20 cellular contexts compared by ENCODE assay signal in genomic region chrX:40806511-40807220, GRCh38.
DNase-seq lines count a peak whose midpoint lies in the region; ATAC-seq, FAIRE-seq and TF ChIP-seq lines count a peak whose summit lies in the region.
"Had no signal": no experiment of that assay in that cellular context is flagged by ENCODE, and none has a peak within 500 bp of the region (broad histone marks: within the 10 kb centered on the region; RNA-seq: fewer than 3 reads in every experiment).

No MANE protein-coding gene starts in this region.

- H4K20me1 ChIP-seq in PC-3 (ENCODE audit: low read length) (no peaks in the 10 kb centered on the region), H1 (replicated peaks in 1 of 2; ENCODE audit: control insufficient read depth in 1 of 2, insufficient read depth in 2 of 2, low read length in 2 of 2) (no peaks in the 10 kb centered on the region)
- H4K20me1 ChIP-seq: BLaER1 treated with 17β-estradiol and CSF1 and Interleukin-3, amounts not matched to agents 10 nM and 100 nM had no signal

- TF ChIP-seq POLR2A in H1 (IDR thresholded peaks at IDR 0.05; ENCODE audit: control extremely low read depth in 1 of 2, low read depth in 2 of 2, low read length in 2 of 2) = no peak

- H3K9me3 Mint-ChIP-seq in glutamatergic neuron (ENCODE audit: unreplicated experiment) = peaks cover 3% of the 10 kb centered on the region
- H3K9me3 Mint-ChIP-seq in activated naive CD4-positive, alpha-beta T cell treated with anti-CD3 and anti-CD28 coated beads, Interleukin-2, amount 10 ng/mL, durations not matched to agents 7 days and 5 days = no peaks in the 10 kb centered on the region
- H3K9me3 Mint-ChIP-seq: CD8-positive, alpha-beta memory T cell had no signal

- no peaks in the 10 kb centered on the region for H3F3A ChIP-seq in PC-3 (ENCODE audit: low read length, unreplicated experiment)

- H4K8ac ChIP-seq in H1 (ENCODE audit: extremely low read depth, insufficient read depth, low read length) = no peak overlapping the region

- no peak overlapping the region for H3K4ac ChIP-seq in H1 (replicated peaks; ENCODE audit: insufficient read length, low read depth, low read length)

- no peak overlapping the region for H2AK5ac ChIP-seq in H1 (ENCODE audit: low read depth, low read length)

- no peak overlapping the region for H4K91ac ChIP-seq in H1 (replicated peaks; ENCODE audit: insufficient read length, low read length)

- no peak overlapping the region for H3K27ac Mint-ChIP-seq in glutamatergic neuron (ENCODE audit: unreplicated experiment)
- H3K27ac Mint-ChIP-seq in activated naive CD4-positive, alpha-beta T cell treated with anti-CD3 and anti-CD28 coated beads, Interleukin-2, amount 10 ng/mL, durations not matched to agents 7 days and 5 days = no peak overlapping the region
- H3K27ac Mint-ChIP-seq: CD8-positive, alpha-beta memory T cell had no signal

- no peak overlapping the region for H3K4me3 Mint-ChIP-seq in glutamatergic neuron (ENCODE audit: unreplicated experiment)
- H3K4me3 Mint-ChIP-seq in activated naive CD4-positive, alpha-beta T cell treated with anti-CD3 and anti-CD28 coated beads, Interleukin-2, amount 10 ng/mL, durations not matched to agents 7 days and 5 days = no peak overlapping the region
- H3K4me3 Mint-ChIP-seq: CD8-positive, alpha-beta memory T cell had no signal

- CTCF ChIA-PET in PC-3 (lab: Charles Lee) (no interaction called here), H1 (lab: Charles Lee; ENCODE audit: partially characterized antibody) (no interaction called here)
- CTCF ChIA-PET in activated naive CD4-positive, alpha-beta T cell treated with anti-CD3 and anti-CD28 coated beads, Interleukin-2, amount 10 ng/mL, durations not matched to agents 7 days and 5 days (lab: Charles Lee) = interaction anchor here (1.3 kb wide), 1 partner anchor 13 kb away, joined by 3 read pairs; no protein-coding TSS in a partner anchor

- no peak overlapping the region for H3K18ac ChIP-seq in H1 (ENCODE audit: extremely low read depth, low read length)

- intact Hi-C loops in PC-3 (cut with micrococcal nuclease) = no loop called here

- H3K4me1 ChIP-seq in PC-3 (ENCODE audit: insufficient read depth, low read length) (no peaks in the 10 kb centered on the region), H1 (replicated peaks in 1 of 4; ENCODE audit: control insufficient read depth in 3 of 4, insufficient read depth in 4 of 4, low read length in 3 of 4) (peaks cover 0 to 2% (median 0%) of the 10 kb centered on the region in 4 experiments; a peak in 1 of 7 replicates)
- H3K4me1 ChIP-seq: SJSA1 had no signal

- no peak for FAIRE-seq in H1 (lab: Jason Lieb, UNC)

- WGBS in H1 (ENCODE audit: extremely low coverage in 1 of 2, insufficient coverage in 1 of 2, insufficient read length in 1 of 2, insufficient replicate concordance in 2 of 2, low coverage in 1 of 2, low lambda C conversion rate in 2 of 2, missing lambda C conversion rate in 1 of 2), 2 experiments = 93% methylated on average over 8 of the region's 8 CpGs; no CpG with 5 or more reads in 1 of the 2 experiments

- H4K5ac ChIP-seq in H1 (ENCODE audit: insufficient read length, low read depth, low read length) = no peak overlapping the region

- TF ChIP-seq EP300 in H1 (IDR thresholded peaks at IDR 0.05; ENCODE audit: borderline replicate concordance in 1 of 2, low read depth in 2 of 2, low read length in 2 of 2) = no peak

- TF ChIP-seq RAD21 in H1 (IDR thresholded peaks at IDR 0.05 in 1 of 2, conservative IDR thresholded peaks at IDR 0.05 in 1 of 2; ENCODE audit: low read depth in 2 of 2, low read length in 2 of 2) = no peak

- no peaks in the 10 kb centered on the region for H3K36me3 Mint-ChIP-seq in glutamatergic neuron (ENCODE audit: unreplicated experiment)
- H3K36me3 Mint-ChIP-seq in activated naive CD4-positive, alpha-beta T cell treated with anti-CD3 and anti-CD28 coated beads, Interleukin-2, amount 10 ng/mL, durations not matched to agents 7 days and 5 days = no peaks in the 10 kb centered on the region
- H3K36me3 Mint-ChIP-seq: CD8-positive, alpha-beta memory T cell had no signal

- no peak overlapping the region for H3K14ac ChIP-seq in H1 (ENCODE audit: insufficient read length)

- TF ChIP-seq CTCF in PC-3 (conservative IDR thresholded peaks at IDR 0.05; ENCODE audit: low read depth, low read length) (no peak), H1 (IDR thresholded peaks at IDR 0.05; ENCODE audit: control extremely low read depth in 1 of 3, insufficient read depth in 1 of 3, low read depth in 1 of 3, low read length in 3 of 3) (no peak), glutamatergic neuron (IDR thresholded peaks at IDR 0.05; ENCODE audit: partially characterized antibody, unreplicated experiment) (no peak)

- H3K27ac ChIP-seq in PC-3 (ENCODE audit: low read length) (no peak overlapping the region), H1 (ENCODE audit: low read depth, low read length) (no peak overlapping the region)
- H3K27ac ChIP-seq: BLaER1 treated with 17β-estradiol and CSF1 and Interleukin-3, amounts not matched to agents 10 nM and 100 nM; RWPE1; SJSA1 had no signal

- H3K27me3 ChIP-seq in PC-3 (ENCODE audit: low read length) = no peaks in the 10 kb centered on the region
- no peaks in the 10 kb centered on the region for H3K27me3 ChIP-seq in H1 (replicated peaks in 1 of 4; ENCODE audit: control insufficient read depth in 3 of 4, extremely low read depth in 1 of 4, insufficient read depth in 3 of 4, low read length in 3 of 4)
- H3K27me3 ChIP-seq: SJSA1 had no signal

- H3K4me3 ChIP-seq in PC-3 (ENCODE audit: low read length) = no peak overlapping the region
- H3K4me3 ChIP-seq in H1 (ENCODE audit: extremely low read depth in 1 of 4, insufficient read depth in 2 of 4, low read depth in 3 of 4, low read length in 4 of 4) = no peak overlapping the region
- H3K4me3 ChIP-seq: BLaER1 treated with 17β-estradiol and CSF1 and Interleukin-3, amounts not matched to agents 10 nM and 100 nM; SJSA1 had no signal

- H3K9ac ChIP-seq in PC-3 (ENCODE audit: low read length) (no peak overlapping the region), H1 (replicated peaks in 1 of 4; ENCODE audit: extremely low read depth in 1 of 4, low read depth in 3 of 4, low read length in 3 of 4) (no peak overlapping the region)
- H3K9ac ChIP-seq: BLaER1 treated with 17β-estradiol and CSF1 and Interleukin-3, amounts not matched to agents 10 nM and 100 nM had no signal

- no TSS peak for BruUV-seq in PC-3 (replicated peaks; lab: Mats Ljungman, UMichigan)

- H3K9me3 ChIP-seq in PC-3 (ENCODE audit: low read length) (no peaks in the 10 kb centered on the region), H1 (ENCODE audit: insufficient read depth in 2 of 2, low read depth in 1 of 2, low read length in 1 of 2) (no peaks in the 10 kb centered on the region)
- H3K9me3 ChIP-seq: SJSA1 had no signal

- H2BK120ac ChIP-seq in H1 (replicated peaks; ENCODE audit: low read depth, low read length) = no peak overlapping the region

- peak; percentile 33; the same call in 1 of the 2 replicates for ATAC-seq in PC-3
- ATAC-seq in left lobe of liver = peak; percentile 33
- ATAC-seq in HG02759 (IDR thresholded peaks at IDR 0.05; ENCODE audit: unreplicated experiment) = no peak
- no peak for ATAC-seq in HG02623 (IDR thresholded peaks at IDR 0.05; ENCODE audit: unreplicated experiment)

- no peaks in the 10 kb centered on the region for H3K9me2 ChIP-seq in PC-3 (replicated peaks; ENCODE audit: low read length)

- DNase-seq in COLO829 (ENCODE audit: low spot score) = peak; percentile 27
- DNase-seq in PC-3 = peak; percentile 35
- DNase-seq in H1 (ENCODE audit: low read depth in 1 of 2, low spot score in 2 of 2) = no peak
- DNase-seq in left lobe of liver (ENCODE audit: low spot score) = no peak
- DNase-seq in glutamatergic neuron = no peak
- no peak for DNase-seq in activated naive CD4-positive, alpha-beta T cell treated with anti-CD3 and anti-CD28 coated beads, Interleukin-2, amount 10 ng/mL, durations not matched to agents 7 days and 5 days
- DNase-seq: CD8-positive, alpha-beta memory T cell; DMS79; H7; KG1; NCI-H1417 treated with DMSO at 0.1 percent for 48 hours; NCI-H187 treated with DMSO at 0.1 percent for 48 hours; NCI-H226; NCI-H524; NCI-H82 had no signal

- no peak overlapping the region for H3K56ac ChIP-seq in H1 (replicated peaks; ENCODE audit: insufficient read length, low read depth, low read length)

- H3K36me3 ChIP-seq in PC-3 (ENCODE audit: low read depth, low read length) (no peaks in the 10 kb centered on the region), H1 (ENCODE audit: control insufficient read depth in 2 of 4, insufficient read depth in 4 of 4, low read length in 3 of 4) (no peaks in the 10 kb centered on the region)
- H3K36me3 ChIP-seq: BLaER1 treated with 17β-estradiol and CSF1 and Interleukin-3, amounts not matched to agents 10 nM and 100 nM; SJSA1 had no signal

- H3K79me1 ChIP-seq in H1 (ENCODE audit: low read depth, low read length) = no peaks in the 10 kb centered on the region

- H3K79me2 ChIP-seq in PC-3 (ENCODE audit: low read length) (no peaks in the 10 kb centered on the region), H1 (ENCODE audit: control insufficient read depth in 1 of 2, insufficient read depth in 2 of 2, low read length in 2 of 2) (no peaks in the 10 kb centered on the region)

- H2AFZ ChIP-seq in PC-3 (ENCODE audit: low read length) = no peak overlapping the region
- no peak overlapping the region for H2AFZ ChIP-seq in H1 (ENCODE audit: low read length)

- H3K23ac ChIP-seq in H1 (ENCODE audit: insufficient read length) = no peak overlapping the region

- POLR2A ChIA-PET in PC-3 (lab: Charles Lee; ENCODE audit: unreplicated experiment) = no interaction called here
- POLR2A ChIA-PET in H1 (lab: Charles Lee; ENCODE audit: partially characterized antibody) = no interaction called here

- H3K27me3 Mint-ChIP-seq in glutamatergic neuron (ENCODE audit: unreplicated experiment) = no peaks in the 10 kb centered on the region
- H3K27me3 Mint-ChIP-seq in activated naive CD4-positive, alpha-beta T cell treated with anti-CD3 and anti-CD28 coated beads, Interleukin-2, amount 10 ng/mL, durations not matched to agents 7 days and 5 days = no peaks in the 10 kb centered on the region

- no peak overlapping the region for H2BK15ac ChIP-seq in H1 (ENCODE audit: low read length)

- no peak overlapping the region for H2BK5ac ChIP-seq in H1 (ENCODE audit: low read depth, low read length)

- no peak overlapping the region for H3K4me2 ChIP-seq in PC-3 (ENCODE audit: low read length)
- no peak overlapping the region for H3K4me2 ChIP-seq in H1 (ENCODE audit: insufficient read depth in 1 of 2, low read depth in 2 of 2, low read length in 2 of 2)
- H3K4me2 ChIP-seq: BLaER1 treated with 17β-estradiol and CSF1 and Interleukin-3, amounts not matched to agents 10 nM and 100 nM had no signal

- H2BK20ac ChIP-seq in H1 (ENCODE audit: low read length) = no peak overlapping the region

- H2BK12ac ChIP-seq in H1 (ENCODE audit: low read depth, low read length) = no peak overlapping the region

- no peaks in the 10 kb centered on the region for H3K23me2 ChIP-seq in H1 (ENCODE audit: low read depth, low read length)

- no peaks in the 10 kb centered on the region for H3K4me1 Mint-ChIP-seq in glutamatergic neuron (ENCODE audit: low read depth, unreplicated experiment)
- H3K4me1 Mint-ChIP-seq in activated naive CD4-positive, alpha-beta T cell treated with anti-CD3 and anti-CD28 coated beads, Interleukin-2, amount 10 ng/mL, durations not matched to agents 7 days and 5 days = no peaks in the 10 kb centered on the region
- H3K4me1 Mint-ChIP-seq: CD8-positive, alpha-beta memory T cell had no signal

Comparison
In these comparisons a context has a peak if more than half of its experiments do, and no peak if none do; other contexts are left out.
1. DNase-seq: peak in COLO829 (single experiment) and PC-3 (single experiment); none in H1 (0 of 2), left lobe of liver (single experiment), glutamatergic neuron (single experiment) and activated naive CD4-positive, alpha-beta T cell treated with anti-CD3 and anti-CD28 coated beads, Interleukin-2, amount 10 ng/mL, durations not matched to agents 7 days and 5 days (single experiment).
2. ATAC-seq: peak in PC-3 (single experiment) and left lobe of liver (single experiment); none in HG02759 (single experiment) and HG02623 (single experiment).